8 cellular contexts compared by ENCODE assay signal in genomic region chr11:65575568-65576231, GRCh38. TPM values are rescaled to one million over a fixed set of nuclear protein-coding genes. Genes with fewer than 3 reads are reported as not detected.
DNase-seq lines count a peak whose midpoint lies in the region; ATAC-seq and TF ChIP-seq lines count a peak whose summit lies in the region.

TSS of gene EHBP1L1 (plus strand) at chr11:65576053. CDS start at chr11:65576303, 250 bp downstream.

- DNase-seq in GM19238 (ENCODE audit: insufficient read length, low spot score) (peak; percentile 92), NCI-H510A treated with DMSO at 0.1 percent for 48 hours (lab: John Stamatoyannopoulos, UW) (peak; percentile 34), endodermal cell (peak; percentile 73), mucosa of gallbladder (ENCODE audit: low spot score) (peak; percentile 51)
- DNase-seq in activated CD8-positive, alpha-beta T cell treated with anti-CD3 and anti-CD28 coated beads for 36 hours = peak; percentile 88

- peak; percentile 27 for ATAC-seq in activated CD8-positive, alpha-beta T cell treated with anti-CD3 and anti-CD28 coated beads for 36 hours
- peak; percentile 56 for ATAC-seq in stimulated activated memory B cell treated with anti-CD40 and anti-IgM and Interleukin-4, amounts not matched to agents 10 μg/mL and 1 μg/mL and 100 μg/mL, for 72 hours
- no peak for ATAC-seq in GM18868 (IDR thresholded peaks at IDR 0.05; ENCODE audit: unreplicated experiment)

- H3K36me3 Mint-ChIP-seq in activated CD8-positive, alpha-beta T cell treated with anti-CD3 and anti-CD28 coated beads for 36 hours (ENCODE audit: low read depth) = peaks cover 37% of the 10 kb centered on the region
- H3K36me3 Mint-ChIP-seq in endodermal cell (ENCODE audit: low read depth) = peaks cover 4% of the 10 kb centered on the region
- peaks cover 29% of the 10 kb centered on the region for H3K36me3 Mint-ChIP-seq in stimulated activated memory B cell treated with anti-CD40 and anti-IgM and Interleukin-4, amounts not matched to agents 10 μg/mL and 1 μg/mL and 100 μg/mL, for 72 hours

- peak within 1 kb of the TSS; percentile 90 for H3K4me3 Mint-ChIP-seq in activated CD8-positive, alpha-beta T cell treated with anti-CD3 and anti-CD28 coated beads for 36 hours
- H3K4me3 Mint-ChIP-seq in endodermal cell = peak within 1 kb of the TSS; percentile 97
- peak within 1 kb of the TSS; percentile 85 for H3K4me3 Mint-ChIP-seq in stimulated activated memory B cell treated with anti-CD40 and anti-IgM and Interleukin-4, amounts not matched to agents 10 μg/mL and 1 μg/mL and 100 μg/mL, for 72 hours

- 6 to 8% methylated on average over 5 to 53 of the region's 69 CpGs for whole genome bisulfite sequencing in endodermal cell (ENCODE audit: insufficient coverage in 1 of 2, insufficient read length in 1 of 2), 2 experiments

- POLR2A ChIA-PET in activated CD8-positive, alpha-beta T cell treated with anti-CD3 and anti-CD28 coated beads for 36 hours (lab: Charles Lee) = interaction anchor here (0.5 to 5.4 kb wide), 20 partner anchors 9 to 313 kb away, joined by 3 to 87 read pairs (median 4); partner anchors contain the start of genes FIBP, KCNK7, MALAT1 and MAP3K11

- H3K4me1 ChIP-seq in ACC112 (ENCODE audit: control insufficient read depth, insufficient read depth, low read length, unreplicated experiment) = peaks cover 53% of the 10 kb centered on the region
- H3K4me1 ChIP-seq in endodermal cell (ENCODE audit: control insufficient read depth, insufficient read depth, low read length) = peaks cover 10% of the 10 kb centered on the region

- peaks cover 44% of the 10 kb centered on the region for H3K79me2 ChIP-seq in ACC112 (ENCODE audit: control insufficient read depth, insufficient read depth, low read length, unreplicated experiment)

- H3K27me3 ChIP-seq in ACC112 (ENCODE audit: insufficient read depth, low read length) = no peaks in the 10 kb centered on the region
- H3K27me3 ChIP-seq in endodermal cell (ENCODE audit: control insufficient read depth, insufficient read depth, low read length, poor library complexity, severe bottlenecking) = peaks cover 25% of the 10 kb centered on the region

- H3K36me3 ChIP-seq in ACC112 (ENCODE audit: insufficient read depth, low read length) (peaks cover 5% of the 10 kb centered on the region; the same call in 1 of the 2 replicates), endodermal cell (ENCODE audit: control insufficient read depth, insufficient read depth, low read length) (no peaks in the 10 kb centered on the region)

- intact Hi-C loops in activated CD8-positive, alpha-beta T cell treated with anti-CD3 and anti-CD28 coated beads for 36 hours (cut with micrococcal nuclease) = loop anchor here (2.0 to 5.0 kb wide), 3 partner anchors 13 to 39 kb away; partner anchors contain the start of genes MAP3K11 and PCNX3

- H3K9ac ChIP-seq in endodermal cell (ENCODE audit: extremely low read depth, low read length, poor library complexity, severe bottlenecking) = no peak within 1 kb of the TSS

- peak within 1 kb of the TSS; percentile 91 for H3K27ac Mint-ChIP-seq in activated CD8-positive, alpha-beta T cell treated with anti-CD3 and anti-CD28 coated beads for 36 hours
- H3K27ac Mint-ChIP-seq in endodermal cell = no peak within 1 kb of the TSS
- peak within 1 kb of the TSS; percentile 69 for H3K27ac Mint-ChIP-seq in stimulated activated memory B cell treated with anti-CD40 and anti-IgM and Interleukin-4, amounts not matched to agents 10 μg/mL and 1 μg/mL and 100 μg/mL, for 72 hours

- H3K27ac ChIP-seq in ACC112 (ENCODE audit: low read depth, low read length) (peak within 1 kb of the TSS; percentile 73), endodermal cell (ENCODE audit: low read depth, low read length) (no peak within 1 kb of the TSS)

- no peaks in the 10 kb centered on the region for H3K27me3 Mint-ChIP-seq in activated CD8-positive, alpha-beta T cell treated with anti-CD3 and anti-CD28 coated beads for 36 hours
- peaks cover 57% of the 10 kb centered on the region for H3K27me3 Mint-ChIP-seq in endodermal cell (ENCODE audit: insufficient read depth)
- H3K27me3 Mint-ChIP-seq in stimulated activated memory B cell treated with anti-CD40 and anti-IgM and Interleukin-4, amounts not matched to agents 10 μg/mL and 1 μg/mL and 100 μg/mL, for 72 hours = no peaks in the 10 kb centered on the region

- TF ChIP-seq CTCF in activated CD8-positive, alpha-beta T cell treated with anti-CD3 and anti-CD28 coated beads for 36 hours (IDR thresholded peaks at IDR 0.05) = no peak
- no peak for TF ChIP-seq CTCF in endodermal cell (conservative IDR thresholded peaks at IDR 0.05)

- H3K9me3 ChIP-seq in endodermal cell (ENCODE audit: control insufficient read depth, low read length) = no peaks in the 10 kb centered on the region

- H3K4me1 Mint-ChIP-seq in activated CD8-positive, alpha-beta T cell treated with anti-CD3 and anti-CD28 coated beads for 36 hours (ENCODE audit: low read depth) = peaks cover 56% of the 10 kb centered on the region
- H3K4me1 Mint-ChIP-seq in endodermal cell = peaks cover 30% of the 10 kb centered on the region
- peaks cover 64% of the 10 kb centered on the region for H3K4me1 Mint-ChIP-seq in stimulated activated memory B cell treated with anti-CD40 and anti-IgM and Interleukin-4, amounts not matched to agents 10 μg/mL and 1 μg/mL and 100 μg/mL, for 72 hours

- CTCF ChIA-PET in activated CD8-positive, alpha-beta T cell treated with anti-CD3 and anti-CD28 coated beads for 36 hours (lab: Charles Lee) = interaction anchor here (1.0 to 4.6 kb wide), 9 partner anchors 9 to 47 kb away, joined by 3 to 84 read pairs (median 5); partner anchors contain the start of gene PCNX3

- no peaks in the 10 kb centered on the region for H3K9me3 Mint-ChIP-seq in activated CD8-positive, alpha-beta T cell treated with anti-CD3 and anti-CD28 coated beads for 36 hours
- no peaks in the 10 kb centered on the region for H3K9me3 Mint-ChIP-seq in endodermal cell
- H3K9me3 Mint-ChIP-seq in stimulated activated memory B cell treated with anti-CD40 and anti-IgM and Interleukin-4, amounts not matched to agents 10 μg/mL and 1 μg/mL and 100 μg/mL, for 72 hours = no peaks in the 10 kb centered on the region

- H2AFZ ChIP-seq in ACC112 (ENCODE audit: low read length, unreplicated experiment) = peak within 1 kb of the TSS; percentile 33

- H3K4me3 ChIP-seq in ACC112 (ENCODE audit: low read depth, low read length) = peak within 1 kb of the TSS; percentile 91
- peak within 1 kb of the TSS; percentile 74 for H3K4me3 ChIP-seq in endodermal cell (ENCODE audit: low read length)

RNA-seq across cellular contexts. Expression of gene EHBP1L1, which starts in this region (rescaled TPM):
- total RNA-seq in activated CD8-positive, alpha-beta T cell treated with anti-CD3 and anti-CD28 coated beads for 36 hours = 10 to 100 TPM; 94.0 to 99.4 TPM
- total RNA-seq in endodermal cell = 1 to 10 TPM; 6.2 to 9.8 TPM
- polyA plus RNA-seq in endodermal cell (2013, experiment 1 of 2) = 7.1 TPM
- polyA plus RNA-seq in endodermal cell (2013, experiment 2 of 2) = 5.5 TPM
- 128 TPM for total RNA-seq in mucosa of gallbladder

Comparison
In these comparisons a context has a peak if more than half of its experiments do, and no peak if none do; other contexts are left out.
1. RNA of gene EHBP1L1 (total RNA-seq): 128 TPM in mucosa of gallbladder (single experiment) and 94.0 to 99.4 TPM in activated CD8-positive, alpha-beta T cell treated with anti-CD3 and anti-CD28 coated beads for 36 hours; 6.2 to 9.8 TPM in endodermal cell; every median in the first group is over 4 times any median in the second.
2. DNase-seq: peak in every context shown above with its lines; median percentile 92 in GM19238; 88 in activated CD8-positive, alpha-beta T cell treated with anti-CD3 and anti-CD28 coated beads for 36 hours; 73 in endodermal cell; 51 in mucosa of gallbladder; 34 in NCI-H510A treated with DMSO at 0.1 percent for 48 hours.
3. Peak in every context shown above with its lines, with median percentiles within 50 percentile points of each other: H3K4me3 Mint-ChIP-seq.